ENCODE assay signal across 8 cellular contexts in the genomic region with DNA sequence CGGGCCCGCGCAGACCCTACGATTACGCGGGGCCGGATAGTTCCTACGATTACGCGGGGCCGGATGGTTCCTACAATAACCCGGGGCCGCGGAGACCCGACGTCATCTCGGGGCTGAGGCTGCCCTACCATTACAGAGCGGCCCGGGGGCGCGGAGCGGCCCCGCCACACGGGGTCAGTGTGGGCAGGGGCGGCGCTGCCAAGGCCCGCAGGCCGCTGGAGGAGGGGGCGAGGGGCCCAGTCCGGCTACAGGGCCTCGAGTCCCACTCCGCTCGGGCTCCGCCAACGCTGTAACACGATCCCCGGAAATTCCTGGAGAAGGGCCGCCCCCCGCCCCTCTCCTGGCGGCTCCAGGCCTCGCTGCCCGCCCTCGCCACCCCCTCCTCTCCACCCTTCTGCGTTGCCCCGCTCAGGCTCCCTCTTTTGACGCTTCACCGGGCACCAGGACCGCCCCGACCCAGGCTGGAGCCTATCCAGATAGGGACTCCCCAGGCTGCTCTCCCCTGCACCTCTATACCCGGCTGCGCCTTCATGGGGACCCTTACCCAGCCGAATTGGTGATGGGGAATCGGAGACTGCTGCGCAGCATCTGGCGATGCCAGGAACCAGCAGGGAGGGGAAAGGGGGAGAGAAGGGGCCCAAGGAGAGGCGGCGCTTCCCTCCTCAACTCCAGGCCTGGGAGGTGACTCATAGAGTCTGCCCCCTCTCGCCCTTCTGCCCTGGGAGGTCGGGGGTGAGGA. TPM values are rescaled to one million over a fixed set of nuclear protein-coding genes. Genes with fewer than 3 reads are reported as not detected.
DNase-seq lines count a peak whose midpoint lies in the region; ATAC-seq and TF ChIP-seq lines count a peak whose summit lies in the region.

TSS of gene RAB34 (minus strand) at position 291 of the 739 bp plus-strand sequence. CDS start 602 bp downstream, outside the sequence.

- H3K18ac ChIP-seq in H9 (ENCODE audit: insufficient read length, low read depth, low read length), result peak within 1 kb of the TSS; percentile 83

- no peak within 1 kb of the TSS for H3K23ac ChIP-seq in H9 (ENCODE audit: insufficient read length, low read depth, low read length)

- H3K9me3 Mint-ChIP-seq in H9, result no peaks in the 10 kb centered on the region; a peak in 1 of 5 replicates

- H3K9me3 ChIP-seq in H9 (ENCODE audit: control insufficient read depth, low read depth, low read length), result no peaks in the 10 kb centered on the region
- no peaks in the 10 kb centered on the region for H3K9me3 ChIP-seq in liver (ENCODE audit: control insufficient read depth in 4 of 4, low read length in 3 of 4)
- H3K9me3 ChIP-seq in effector memory CD4-positive, alpha-beta T cell (ENCODE audit: control insufficient read depth, low read length), result no peaks in the 10 kb centered on the region

- H3K9ac ChIP-seq in H9 (ENCODE audit: extremely low read depth, insufficient read length, low read length) (peak within 1 kb of the TSS; percentile 59), liver (ENCODE audit: low read depth in 1 of 2, low read length in 2 of 2) (peak within 1 kb of the TSS in 1 of 2 donors; percentile 8)

- no peak within 1 kb of the TSS for H2BK5ac ChIP-seq in H9 (ENCODE audit: insufficient read length, low read length)

- TF ChIP-seq RAD21 in liver (IDR thresholded peaks at IDR 0.05), result no peak

- no peaks in the 10 kb centered on the region for H4K20me1 ChIP-seq in H9 (ENCODE audit: control insufficient read depth, insufficient read depth, insufficient read length)

- peak within 1 kb of the TSS; percentile 98 for H3K27ac ChIP-seq in C4-2B
- peak within 1 kb of the TSS; percentile 36 for H3K27ac ChIP-seq in H9 (ENCODE audit: insufficient read length, low read depth, low read length)
- peak within 1 kb of the TSS in 55 of 59 donors; percentile 29 to 97 (median 85) for H3K27ac ChIP-seq in dorsolateral prefrontal cortex
- H3K27ac ChIP-seq in liver (ENCODE audit: low read depth in 1 of 2, low read length in 2 of 2), result peak within 1 kb of the TSS; percentile 60 to 70
- no peak within 1 kb of the TSS for H3K27ac ChIP-seq in effector memory CD4-positive, alpha-beta T cell (ENCODE audit: insufficient read depth, low read length, poor library complexity, severe bottlenecking)

- peaks cover 28 to 55% of the 10 kb centered on the region in 2 experiments for H3K4me1 Mint-ChIP-seq in H9

- peaks cover 26% of the 10 kb centered on the region for H3K23me2 ChIP-seq in H9 (ENCODE audit: insufficient read length, low read depth, low read length, poor library complexity, severe bottlenecking)

- no peak within 1 kb of the TSS for H4K8ac ChIP-seq in H9 (replicated peaks; ENCODE audit: insufficient read length, low read depth, low read length)

- no peak within 1 kb of the TSS for H4K91ac ChIP-seq in H9 (ENCODE audit: insufficient read length, low read depth, low read length)

- H3K4me3 Mint-ChIP-seq in H9, result peak within 1 kb of the TSS; percentile 99

- peak within 1 kb of the TSS; percentile 97 to 99 (median 99) for H3K27ac Mint-ChIP-seq in H9

- no peak within 1 kb of the TSS for H2BK15ac ChIP-seq in H9 (ENCODE audit: low read depth, low read length)

- H3K4me2 ChIP-seq in H9 (ENCODE audit: insufficient read depth, insufficient read length, low read length), result peak within 1 kb of the TSS; percentile 87

- peaks cover 5 to 11% (median 7%) of the 10 kb centered on the region in 4 donors for H3K36me3 ChIP-seq in liver (ENCODE audit: control insufficient read depth in 4 of 4, insufficient read depth in 3 of 4, low read depth in 1 of 4, low read length in 3 of 4)
- peaks cover 7% of the 10 kb centered on the region for H3K36me3 ChIP-seq in effector memory CD4-positive, alpha-beta T cell (ENCODE audit: control insufficient read depth, insufficient read depth, low read length)

- DNase-seq in H9, result peak; percentile 99
- peak; percentile 82 for DNase-seq in SK-N-DZ (ENCODE audit: low spot score)
- DNase-seq in dorsolateral prefrontal cortex, result no peak
- peak; percentile 50 for DNase-seq in stimulated activated naive CD8-positive, alpha-beta T cell treated with anti-CD3 and anti-CD28 coated beads, Interleukin-15, Interleukin-2, amounts not matched to agents 100 U/mL and 50 U/mL, for 24 hours
- no peak for DNase-seq in GM19240 (ENCODE audit: insufficient read length, low spot score)
- no peak for DNase-seq in effector memory CD4-positive, alpha-beta T cell

- no peak within 1 kb of the TSS for H3T11ph ChIP-seq in H9 (ENCODE audit: low read length)

- intact Hi-C loops in dorsolateral prefrontal cortex (cut with DNase I), result loop anchor here (5.0 kb wide), 1 partner anchor 70 kb away; the partner anchor contains the start of gene BLTP2 (in 2 of the 2)

- H3K4me3 ChIP-seq in dorsolateral prefrontal cortex (peak within 1 kb of the TSS; percentile 28 to 98 (median 59)), liver (ENCODE audit: low read depth in 1 of 3, low read length in 3 of 3) (peak within 1 kb of the TSS in 1 of 3 donors; percentile 36)
- no peak within 1 kb of the TSS for H3K4me3 ChIP-seq in effector memory CD4-positive, alpha-beta T cell (ENCODE audit: insufficient read depth, low read depth, low read length, poor library complexity, severe bottlenecking)

- H3K56ac ChIP-seq in H9 (ENCODE audit: insufficient read length, low read depth, low read length), result no peak within 1 kb of the TSS

- H2AK5ac ChIP-seq in H9 (ENCODE audit: insufficient read length, low read length), result no peak within 1 kb of the TSS

- no peak within 1 kb of the TSS for H4K5ac ChIP-seq in H9 (ENCODE audit: insufficient read length, low read depth, low read length)

- peak within 1 kb of the TSS; percentile 28 for H2BK12ac ChIP-seq in H9 (ENCODE audit: insufficient read length, low read depth, low read length)

- TF ChIP-seq CTCF in C4-2B (conservative IDR thresholded peaks at IDR 0.05) (no peak), H9 (conservative IDR thresholded peaks at IDR 0.05) (peak; percentile 64), dorsolateral prefrontal cortex (IDR thresholded peaks at IDR 0.05 in 54 of 56, conservative IDR thresholded peaks at IDR 0.05 in 2 of 56; ENCODE audit: low read depth in 1 of 56, partially characterized antibody in 56 of 56) (peak in 15 of 56 donors; percentile 11 to 37 (median 22)), liver (IDR thresholded peaks at IDR 0.05; ENCODE audit: low read depth, low read length, missing input control) (no peak)

- H3K4ac ChIP-seq in H9 (ENCODE audit: low read depth, low read length), result no peak within 1 kb of the TSS

- no CpG with 5 or more reads among the region's 59 CpGs for WGBS in H9 (ENCODE audit: extremely low coverage, insufficient read length, low lambda C conversion rate)
- 25% methylated on average over 59 of the region's 59 CpGs for WGBS in liver

- no peaks in the 10 kb centered on the region for H3K27me3 ChIP-seq in H9 (ENCODE audit: insufficient read depth, low read length)
- peaks cover 0 to 24% (median 13%) of the 10 kb centered on the region in 45 donors for H3K27me3 ChIP-seq in dorsolateral prefrontal cortex
- H3K27me3 ChIP-seq in liver (ENCODE audit: control insufficient read depth in 4 of 4, insufficient read depth in 4 of 4, low read length in 3 of 4), result no peaks in the 10 kb centered on the region
- H3K27me3 ChIP-seq in effector memory CD4-positive, alpha-beta T cell (replicated peaks; ENCODE audit: control insufficient read depth, insufficient read depth, low read length, poor library complexity, severe bottlenecking), result peaks cover 4% of the 10 kb centered on the region

- peak within 1 kb of the TSS; percentile 89 for H3K14ac ChIP-seq in H9 (ENCODE audit: insufficient read depth, low read length)

- no peak for ATAC-seq in stimulated activated naive CD8-positive, alpha-beta T cell treated with anti-CD3 and anti-CD28 coated beads, Interleukin-15, Interleukin-2, amounts not matched to agents 100 U/mL and 50 U/mL, for 24 hours

- H3K4me1 ChIP-seq in H9 (ENCODE audit: insufficient read depth, low read length) (0 out of 2 replicates have a peak, but pooled peaks cover 10% of the 10 kb centered on the region), liver (ENCODE audit: control insufficient read depth in 4 of 4, insufficient read depth in 4 of 4, low read length in 3 of 4) (peaks cover 7 to 27% (median 17%) of the 10 kb centered on the region in 4 donors)
- peaks cover 30% of the 10 kb centered on the region for H3K4me1 ChIP-seq in effector memory CD4-positive, alpha-beta T cell (ENCODE audit: control insufficient read depth, insufficient read depth, low read length, poor library complexity, severe bottlenecking)

- H3K36me3 Mint-ChIP-seq in H9 (ENCODE audit: insufficient read depth in 1 of 3, low read depth in 3 of 3), result peaks cover 54 to 64% (median 55%) of the 10 kb centered on the region in 3 experiments

- H3K79me2 ChIP-seq in H9 (ENCODE audit: insufficient read depth, low read length), result peaks cover 24% of the 10 kb centered on the region; the same call in 1 of the 2 replicates

- no peak within 1 kb of the TSS for H2BK20ac ChIP-seq in H9 (ENCODE audit: low read depth, low read length, poor library complexity, severe bottlenecking)

- H3K79me1 ChIP-seq in H9 (ENCODE audit: insufficient read depth, low read depth, low read length, poor library complexity, severe bottlenecking), result peaks cover 7% of the 10 kb centered on the region

- no peak within 1 kb of the TSS for H2AFZ ChIP-seq in H9 (ENCODE audit: low read length)

- no peak within 1 kb of the TSS for H2BK120ac ChIP-seq in H9 (ENCODE audit: low read depth, low read length, poor library complexity, severe bottlenecking)

- no peaks in the 10 kb centered on the region for H3K27me3 Mint-ChIP-seq in H9 (ENCODE audit: low read depth)

TF ChIP-seq in liver, 16 proteins besides CTCF, POLR2A, EP300 and RAD21:
- TF ChIP-seq HNF4A (conservative IDR thresholded peaks at IDR 0.05) (no peak), NR2F2 (IDR thresholded peaks at IDR 0.05) (peak; percentile 59)

RNA-seq across cellular contexts. Expression of gene RAB34, which starts in this region (rescaled TPM):
- total RNA-seq in H9 (2021) (189 and 190 TPM in 2 replicates), dorsolateral prefrontal cortex (10 to 100 TPM; 12.0 to 55.8 (median 25.0) TPM), liver (10 to 100 TPM in 1 of 2 donors, 1 to 10 TPM in 1; 5.6 to 14.3 TPM)
- polyA plus RNA-seq in SK-N-DZ (2014; cell fraction: cytosol; rRNA removed), result 50.8 and 51.5 TPM in 2 replicates
- polyA plus RNA-seq in SK-N-DZ (2014; cell fraction: nucleus; rRNA removed), result 124 and 148 TPM in 2 replicates
- polyA plus RNA-seq in liver, result 1 to 10 TPM; 4.5 to 9.6 TPM

Comparison
In these comparisons a context has a peak if more than half of its experiments do, and no peak if none do; other contexts are left out.
1. DNase-seq: peak in H9 (single experiment), SK-N-DZ (single experiment) and stimulated activated naive CD8-positive, alpha-beta T cell treated with anti-CD3 and anti-CD28 coated beads, Interleukin-15, Interleukin-2, amounts not matched to agents 100 U/mL and 50 U/mL, for 24 hours (single experiment); none in dorsolateral prefrontal cortex (0 of 10), GM19240 (single experiment) and effector memory CD4-positive, alpha-beta T cell (0 of 3).